Comparison of ENCODE assay signal across 8 cellular contexts in the genomic region with DNA sequence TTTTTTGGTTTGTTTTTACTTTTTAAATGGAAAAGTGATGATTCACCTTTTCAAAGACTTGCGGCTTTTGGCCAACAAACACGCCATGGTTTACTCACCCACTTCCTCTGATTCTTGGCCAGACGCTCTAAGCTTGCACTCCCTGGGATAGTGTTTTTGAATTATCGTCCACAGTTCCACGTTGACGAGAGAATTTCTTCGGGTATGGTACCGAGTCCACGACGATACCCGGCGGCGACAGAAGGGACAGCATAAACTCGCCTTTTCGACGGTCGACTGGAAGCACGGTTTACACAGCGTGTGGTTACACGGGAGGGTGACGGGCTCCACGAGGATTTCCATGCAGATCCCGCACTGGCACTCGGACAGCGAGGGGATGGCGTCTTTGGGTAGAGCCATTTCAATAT. TPM values are rescaled to one million over a fixed set of nuclear protein-coding genes. Genes with fewer than 3 reads are reported as not detected.
DNase-seq lines count a peak whose midpoint lies in the region; ATAC-seq and TF ChIP-seq lines count a peak whose summit lies in the region.

No MANE protein-coding gene starts in this region.

- H3K9me3 Mint-ChIP-seq in CD8-positive, alpha-beta T cell: peaks cover 6% of the 10 kb centered on the region

- peak overlapping the region; percentile 96 for H3K4me3 Mint-ChIP-seq in CD8-positive, alpha-beta T cell

- no peaks in the 10 kb centered on the region for H3K9me3 ChIP-seq in CD8-positive, alpha-beta T cell (ENCODE audit: low read length)
- H3K9me3 ChIP-seq in iPS-15b (ENCODE audit: control insufficient read depth, insufficient read depth, low read length): peaks cover 5% of the 10 kb centered on the region

- peak; percentile 60 for ATAC-seq in CD8-positive, alpha-beta T cell
- ATAC-seq in GM21515 (IDR thresholded peaks at IDR 0.05; ENCODE audit: unreplicated experiment) (peak; percentile 4), GM18868 (IDR thresholded peaks at IDR 0.05; ENCODE audit: unreplicated experiment) (no peak)

- no peaks in the 10 kb centered on the region for H3K36me3 ChIP-seq in CD8-positive, alpha-beta T cell (ENCODE audit: insufficient read depth, low read length)
- H3K36me3 ChIP-seq in brain microvascular endothelial cell (replicated peaks) (no peaks in the 10 kb centered on the region), iPS-15b (ENCODE audit: control insufficient read depth, insufficient read depth, low read length) (no peaks in the 10 kb centered on the region)

- peaks cover 34% of the 10 kb centered on the region for H3K36me3 Mint-ChIP-seq in CD8-positive, alpha-beta T cell

- H3K4me1 Mint-ChIP-seq in CD8-positive, alpha-beta T cell (ENCODE audit: low read depth): peaks cover 34% of the 10 kb centered on the region

- in situ Hi-C loops in brain microvascular endothelial cell (cut with HindIII; ENCODE audit: low pct_ligation_motif_present, low sequenced_read_pairs): no loop called here

- H3K27ac ChIP-seq in CD8-positive, alpha-beta T cell (ENCODE audit: low read depth, low read length): peak overlapping the region; percentile 81
- peak overlapping the region; percentile 85 for H3K27ac ChIP-seq in brain microvascular endothelial cell

- H3K4me3 ChIP-seq in CD8-positive, alpha-beta T cell (ENCODE audit: low read depth, low read length): peak overlapping the region; percentile 65
- H3K4me3 ChIP-seq in brain microvascular endothelial cell (ENCODE audit: low read depth, low read length): peak overlapping the region; percentile 81
- H3K4me3 ChIP-seq in iPS-15b (ENCODE audit: low read depth, low read length): peak overlapping the region; percentile 86
- H3K4me3 ChIP-seq in skeletal muscle cell (ENCODE audit: low read depth, low read length): peak overlapping the region; percentile 97

- H3K9ac ChIP-seq in iPS-15b (ENCODE audit: low read depth, low read length): peak overlapping the region; percentile 92

- H3K27me3 ChIP-seq in CD8-positive, alpha-beta T cell (ENCODE audit: insufficient read depth, low read length): no peaks in the 10 kb centered on the region
- H3K27me3 ChIP-seq in brain microvascular endothelial cell (replicated peaks) (no peaks in the 10 kb centered on the region), iPS-15b (ENCODE audit: control insufficient read depth, insufficient read depth, low read length) (no peaks in the 10 kb centered on the region)

- DNase-seq in CD8-positive, alpha-beta T cell: peak in 6 of 7 experiments; percentile 42 to 72 (median 64)
- peak; percentile 27 to 58 for DNase-seq in Kasumi-1 (lab: John Stamatoyannopoulos, UW)
- peak; percentile 43 for DNase-seq in UCSD-AML1 (lab: John Stamatoyannopoulos, UW; ENCODE audit: unreplicated experiment)
- DNase-seq in brain microvascular endothelial cell: peak; percentile 83
- DNase-seq in skeletal muscle cell (ENCODE audit: low read depth): peak; percentile 62

- intact Hi-C loops in CD8-positive, alpha-beta T cell (cut with DNase I, micrococcal nuclease): loop anchor here (1.0 to 10.0 kb wide), 10 partner anchors 16 to 440 kb away; partner anchors contain the start of genes FBXO45 (in 2 of the 2), TFRC (in 2 of the 2), UBXN7 (in 2 of the 2) and WDR53 (in 2 of the 2)

- peak overlapping the region; percentile 95 for H3K27ac Mint-ChIP-seq in CD8-positive, alpha-beta T cell

- TF ChIP-seq CTCF in CD8-positive, alpha-beta T cell (IDR thresholded peaks at IDR 0.05): no peak
- no peak for TF ChIP-seq CTCF in brain microvascular endothelial cell (IDR thresholded peaks at IDR 0.05; ENCODE audit: low read depth, low read length, missing control alignments)

- CTCF ChIA-PET in CD8-positive, alpha-beta T cell (lab: Charles Lee): interaction anchor here (1.0 kb wide), 1 partner anchor 26 kb away, joined by 3 read pairs; no protein-coding TSS in a partner anchor

- H3K4me1 ChIP-seq in CD8-positive, alpha-beta T cell (ENCODE audit: insufficient read depth, low read length): peaks cover 13% of the 10 kb centered on the region
- H3K4me1 ChIP-seq in iPS-15b (ENCODE audit: control insufficient read depth, insufficient read depth, low read length): peaks cover 8% of the 10 kb centered on the region

- POLR2A ChIA-PET in CD8-positive, alpha-beta T cell (lab: Charles Lee): interaction anchor here (0.6 to 2.0 kb wide), 5 partner anchors 28 to 237 kb away, joined by 3 to 12 read pairs (median 3); partner anchors contain the start of genes DYNLT2B, FBXO45 and WDR53

- H3K27me3 Mint-ChIP-seq in CD8-positive, alpha-beta T cell (ENCODE audit: low read depth): no peaks in the 10 kb centered on the region

RNA-seq across cellular contexts. Expression of gene RNF168, which starts 0.8 kb away (rescaled TPM):
- 10 to 100 TPM; 51.3 to 55.6 TPM for total RNA-seq in CD8-positive, alpha-beta T cell

RNA-seq across cellular contexts. Expression of gene SMCO1, which starts 12.4 kb away (rescaled TPM):
- total RNA-seq in CD8-positive, alpha-beta T cell: not detected
